ENCODE assay signal across 6 cellular contexts in genomic region chr11:91959411-91959810, GRCh38.
"Had no signal": no experiment of that assay in that cellular context is flagged by ENCODE, and none has a peak within 500 bp of the region (broad histone marks: within the 10 kb centered on the region; RNA-seq: fewer than 3 reads in every experiment).

No MANE protein-coding gene starts in this region.

- ATAC-seq: GM23338, HepG2 had no signal

- H3K36me3 Mint-ChIP-seq: IgD-negative memory B cell had no signal

- H3K27me3 Mint-ChIP-seq: IgD-negative memory B cell had no signal

- DNase-seq: H9, HCEC 1CT had no signal

- H3K27ac Mint-ChIP-seq: GM23338, IgD-negative memory B cell had no signal

- H3K27ac ChIP-seq: HL-60 had no signal

- H3K4me2 ChIP-seq: GM23338 had no signal

- H3K4me1 Mint-ChIP-seq: GM23338, H9, IgD-negative memory B cell had no signal

- H3K4me3 ChIP-seq: GM23338 had no signal

- H3K4me3 Mint-ChIP-seq: GM23338, H9, IgD-negative memory B cell had no signal
